Comparison of ENCODE assay signal across 12 cellular contexts in genomic region chr3:49496845-49497244, GRCh38. TPM values are rescaled to one million over a fixed set of nuclear protein-coding genes. Genes with fewer than 3 reads are reported as not detected.
DNase-seq lines count a peak whose midpoint lies in the region; ATAC-seq, FAIRE-seq and TF ChIP-seq lines count a peak whose summit lies in the region.
"Not testable (repeated sequence)": the region's sequence is repeated elsewhere in the genome, so short reads cannot be mapped to it uniquely, and the experiment has no call there.
"Had no signal": no experiment of that assay in that cellular context is flagged by ENCODE, and none has a peak within 500 bp of the region (broad histone marks: within the 10 kb centered on the region; RNA-seq: fewer than 3 reads in every experiment).

No MANE protein-coding gene starts in this region.

- not testable (repeated sequence) for DNase-seq in astrocyte (ENCODE audit: low read depth); K562 (ENCODE audit: extremely low read depth in 1 of 4, low spot score in 3 of 4); osteocyte (ENCODE audit: extremely low spot score, unreplicated experiment); progenitor cell of endocrine pancreas (ENCODE audit: low spot score, unreplicated experiment); psoas muscle; gastrocnemius medialis
- peak in 1 of 3 donors; percentile 1 for DNase-seq in right lobe of liver

- in situ Hi-C loops in K562 (cut with MboI); gastrocnemius medialis (cut with MboI; ENCODE audit: low sequenced_read_pairs in 4 of 4): not testable (repeated sequence)

- H3K27ac ChIP-seq in HEK293 (ENCODE audit: extremely low read depth, low read depth, low read length); astrocyte (ENCODE audit: low read depth, low read length); K562 (ENCODE audit: extremely low read depth, low read depth, low read length): not testable (repeated sequence)
- H3K27ac ChIP-seq in right lobe of liver = peak overlapping the region in 2 of 3 donors; percentile 84 to 89
- peak overlapping the region; percentile 98 for H3K27ac ChIP-seq in psoas muscle
- peak overlapping the region; percentile 89 to 99 (median 96) for H3K27ac ChIP-seq in gastrocnemius medialis

- 93% methylated on average over 2 of the region's 4 CpGs for WGBS in K562 (ENCODE audit: insufficient coverage, low coverage, missing lambda C conversion rate)
- WGBS in right lobe of liver (ENCODE audit: insufficient coverage, low coverage, low lambda C conversion rate, missing lambda C conversion rate) = 94% methylated on average over 4 of the region's 4 CpGs
- 71 to 96% (median 82%) methylated on average over 4 of the region's 4 CpGs for WGBS in psoas muscle, 3 donors

- not testable (repeated sequence) for H3K79me2 ChIP-seq in astrocyte (ENCODE audit: insufficient read depth, low read length)
- H3K79me2 ChIP-seq in K562 (ENCODE audit: control insufficient read depth, insufficient read depth, low read length) = peaks cover 35% of the 10 kb centered on the region

- peak overlapping the region; percentile 66 for H3K27ac Mint-ChIP-seq in astrocyte (ENCODE audit: unreplicated experiment)
- peak overlapping the region; percentile 31 for H3K27ac Mint-ChIP-seq in osteocyte (ENCODE audit: unreplicated experiment)
- peak overlapping the region; percentile 59 for H3K27ac Mint-ChIP-seq in progenitor cell of endocrine pancreas

- H3K4me3 ChIP-seq in HEK293 (ENCODE audit: low read depth, low read length); astrocyte (ENCODE audit: insufficient read depth, low read depth, low read length); K562; right lobe of liver; psoas muscle; gastrocnemius medialis: not testable (repeated sequence)

- FAIRE-seq in astrocyte (lab: Jason Lieb, UNC); K562 (lab: Jason Lieb, UNC): not testable (repeated sequence)

- not testable (repeated sequence) for TF ChIP-seq CTCF in HEK293 (tag by site-specific recombination; IDR thresholded peaks at IDR 0.05); astrocyte (IDR thresholded peaks at IDR 0.05; ENCODE audit: insufficient read depth, low read depth, low read length); K562 (IDR thresholded peaks at IDR 0.05 in 2 of 3, conservative IDR thresholded peaks at IDR 0.05 in 1 of 3; ENCODE audit: insufficient read depth in 2 of 3, low read depth in 1 of 3, low read length in 3 of 3); right lobe of liver (IDR thresholded peaks at IDR 0.05); osteocyte (IDR thresholded peaks at IDR 0.05); progenitor cell of endocrine pancreas (IDR thresholded peaks at IDR 0.05; ENCODE audit: unreplicated experiment); psoas muscle (IDR thresholded peaks at IDR 0.05); gastrocnemius medialis (IDR thresholded peaks at IDR 0.05 in 4 of 5, conservative IDR thresholded peaks at IDR 0.05 in 1 of 5)

- ATAC-seq in K562, right lobe of liver, psoas muscle, gastrocnemius medialis: not testable (repeated sequence)

- TF ChIP-seq RAD21 in K562 (CRISPR knock-in tag; conservative IDR thresholded peaks at IDR 0.05 in 1 of 2, IDR thresholded peaks at IDR 0.05 in 1 of 2) = not testable (repeated sequence)

- not testable (repeated sequence) for H3K36me3 Mint-ChIP-seq in astrocyte (ENCODE audit: low read depth, unreplicated experiment); osteocyte (ENCODE audit: unreplicated experiment); progenitor cell of endocrine pancreas (ENCODE audit: insufficient read depth)

- H3K4me3 Mint-ChIP-seq in astrocyte (ENCODE audit: unreplicated experiment); osteocyte (ENCODE audit: unreplicated experiment); progenitor cell of endocrine pancreas (ENCODE audit: low read depth): not testable (repeated sequence)

- H3K27me3 ChIP-seq in astrocyte (ENCODE audit: insufficient read depth, low read length); K562 (ENCODE audit: control insufficient read depth in 2 of 2, insufficient read depth in 2 of 2, low read length in 2 of 2); right lobe of liver; psoas muscle (ENCODE audit: insufficient read depth in 3 of 3, low read length in 2 of 3); gastrocnemius medialis: not testable (repeated sequence)

- CTCF ChIA-PET in HEK293 (lab: Yijun Ruan, JAX); K562 (lab: Yijun Ruan, JAX; ENCODE audit: low intra/inter-chr PET ratio): not testable (repeated sequence)

- not testable (repeated sequence) for H3K9me1 ChIP-seq in K562 (ENCODE audit: control insufficient read depth, insufficient read depth, low read length)

- not testable (repeated sequence) for TF ChIP-seq EP300 in K562 (IDR thresholded peaks at IDR 0.05; ENCODE audit: low read length)

- not testable (repeated sequence) for H3K9me3 ChIP-seq in HEK293 (ENCODE audit: control insufficient read depth, insufficient read depth, low read depth, low read length); astrocyte (ENCODE audit: insufficient read depth, low read depth, low read length); K562 (replicated peaks; ENCODE audit: control insufficient read depth, insufficient read depth, low read depth, low read length); right lobe of liver; psoas muscle; gastrocnemius medialis

- not testable (repeated sequence) for H3K4me2 ChIP-seq in astrocyte (ENCODE audit: low read length); K562 (ENCODE audit: insufficient read depth, low read length)

- BruUV-seq in K562 (replicated peaks; lab: Mats Ljungman, UMichigan) = not testable (repeated sequence)

- H2AFZ ChIP-seq in astrocyte (ENCODE audit: low read depth, low read length); K562 (ENCODE audit: low read depth, low read length): not testable (repeated sequence)

- not testable (repeated sequence) for H3K36me3 ChIP-seq in HEK293 (ENCODE audit: control insufficient read depth in 2 of 2, insufficient read depth in 1 of 2, low read length in 2 of 2); astrocyte (ENCODE audit: insufficient read depth, low read length); K562 (ENCODE audit: control insufficient read depth, insufficient read depth, low read length); right lobe of liver; gastrocnemius medialis
- peaks cover 0 to 16% of the 10 kb centered on the region in 2 donors for H3K36me3 ChIP-seq in psoas muscle (ENCODE audit: insufficient read depth in 1 of 2, low read depth in 1 of 2)

- not testable (repeated sequence) for H3K9ac ChIP-seq in astrocyte (ENCODE audit: low read length); K562 (ENCODE audit: insufficient read depth in 1 of 2, low read depth in 2 of 2, low read length in 2 of 2)

- H3K4me1 ChIP-seq in HEK293 (ENCODE audit: control insufficient read depth, insufficient read depth, low read length) = not testable (repeated sequence)
- H3K4me1 ChIP-seq in astrocyte (ENCODE audit: insufficient read depth, low read length) (peaks cover 20% of the 10 kb centered on the region), K562 (replicated peaks in 1 of 2; ENCODE audit: control insufficient read depth in 2 of 2, insufficient read depth in 2 of 2, low read length in 2 of 2) (peaks cover 9 to 19% of the 10 kb centered on the region in 2 experiments), right lobe of liver (peaks cover 0 to 63% (median 21%) of the 10 kb centered on the region in 4 donors), psoas muscle (peaks cover 72% of the 10 kb centered on the region), gastrocnemius medialis (peaks cover 57 to 67% of the 10 kb centered on the region in 2 donors)

- intact Hi-C loops in K562 (cut with micrococcal nuclease); right lobe of liver (cut with DNase I); psoas muscle (cut with DNase I); gastrocnemius medialis (cut with DNase I; ENCODE audit: low total_unique reads): not testable (repeated sequence)

- POLR2A ChIA-PET in HEK293 (lab: Yijun Ruan, JAX) = interaction anchor here (0.6 kb wide), 1 partner anchor 18 kb away, joined by 6 read pairs; no protein-coding TSS in a partner anchor
- POLR2A ChIA-PET in K562 (lab: Yijun Ruan, JAX) = not testable (repeated sequence)

- peaks cover 10% of the 10 kb centered on the region for H4K20me1 ChIP-seq in astrocyte (ENCODE audit: insufficient read depth, low read length)
- H4K20me1 ChIP-seq in K562 (replicated peaks; ENCODE audit: control insufficient read depth, insufficient read depth, low read length) = not testable (repeated sequence)

- not testable (repeated sequence) for TF ChIP-seq POLR2A in K562 (conservative IDR thresholded peaks at IDR 0.05); right lobe of liver (IDR thresholded peaks at IDR 0.05); gastrocnemius medialis (IDR thresholded peaks at IDR 0.05)

- H3K4me1 Mint-ChIP-seq in astrocyte (ENCODE audit: low read depth, unreplicated experiment) = peaks cover 18% of the 10 kb centered on the region
- peaks cover 26% of the 10 kb centered on the region for H3K4me1 Mint-ChIP-seq in osteocyte (ENCODE audit: unreplicated experiment)
- H3K4me1 Mint-ChIP-seq in progenitor cell of endocrine pancreas (ENCODE audit: low read depth) = not testable (repeated sequence)

- H3K27me3 Mint-ChIP-seq in astrocyte (ENCODE audit: low read depth, unreplicated experiment); osteocyte (ENCODE audit: unreplicated experiment); progenitor cell of endocrine pancreas: not testable (repeated sequence)

- not testable (repeated sequence) for H3K9me3 Mint-ChIP-seq in astrocyte (ENCODE audit: unreplicated experiment); osteocyte (ENCODE audit: unreplicated experiment); progenitor cell of endocrine pancreas (ENCODE audit: low read depth)

RNA-seq across cellular contexts. Expression of gene DAG1, which starts 26.8 kb away (rescaled TPM):
- 64.3 and 84.3 TPM in 2 replicates for total RNA-seq in astrocyte
- 26.7 and 35.3 TPM in 2 replicates for total RNA-seq in K562 (2011; cell fraction: chromatin; rRNA removed; ENCODE audit: low replicate concordance)
- 23.9 and 25.5 TPM in 2 replicates for total RNA-seq in K562 (2011; cell fraction: nucleolus; rRNA removed)
- 30.5 and 35.5 TPM in 2 replicates for total RNA-seq in K562 (2011; cell fraction: nucleoplasm; rRNA removed)
- 11.7 and 12.1 TPM in 2 replicates for total RNA-seq in K562 (2014; rRNA removed)
- total RNA-seq in K562 (2014; rRNA removed; fragmentation: Illumina TruSeq; extraction: Trizol) = 5.3 and 6.1 TPM in 2 replicates
- total RNA-seq in K562 (2015; rRNA removed; fragmentation: Illumina TruSeq; extraction: Trizol) = 8.2 and 9.2 TPM in 2 replicates
- total RNA-seq in K562 (2021) = 19.3 and 19.6 TPM in 2 replicates
- 6.7 and 8.5 TPM in 2 replicates for polyA plus RNA-seq in K562 (2011; rRNA removed)
- polyA plus RNA-seq in K562 (2011; cell fraction: cytosol; rRNA removed) = 6.4 and 8.5 TPM in 2 replicates
- polyA plus RNA-seq in K562 (2011; cell fraction: nucleus; rRNA removed) = 9.0 and 11.1 TPM in 2 replicates
- polyA plus RNA-seq in K562 (2012) = 8.6 and 9.6 TPM in 2 replicates
- polyA plus RNA-seq in K562 (2014; fragmentation: Illumina TruSeq; extraction: Trizol) = 12.5 and 13.7 TPM in 2 replicates
- under 1 TPM; 0.29 to 0.39 TPM for polyA plus RNA-seq in K562 (2014; fragmentation: Nextera tagmentation; extraction: Ambion mirVana)
- polyA plus RNA-seq in K562 (2014; rRNA removed) = 8.4 and 9.5 TPM in 2 replicates
- 8.8 and 9.0 TPM in 2 replicates for polyA minus RNA-seq in K562 (2011; rRNA and poly(A)+ RNA removed)
- 9.3 and 12.0 TPM in 2 replicates for polyA minus RNA-seq in K562 (2011; cell fraction: cytosol; rRNA and poly(A)+ RNA removed)
- polyA minus RNA-seq in K562 (2011; cell fraction: nucleus; rRNA and poly(A)+ RNA removed) = 4.6 and 6.9 TPM in 2 replicates
- 10 to 100 TPM; 54.5 to 92.5 (median 65.2) TPM for total RNA-seq in right lobe of liver
- total RNA-seq in osteocyte = 136 and 143 TPM in 2 replicates
- total RNA-seq in progenitor cell of endocrine pancreas = 109 and 114 TPM in 2 replicates
- total RNA-seq in psoas muscle = 100 to 1,000 TPM in 3 of 4 donors, 10 to 100 TPM in 1; 67.6 to 159 (median 139) TPM
- polyA plus RNA-seq in psoas muscle = 10 to 100 TPM; 35.1 to 73.2 (median 42.1) TPM
- 100 to 1,000 TPM in 3 of 4 donors, 10 to 100 TPM in 1; 95.0 to 177 (median 109) TPM for total RNA-seq in gastrocnemius medialis

RNA-seq across cellular contexts. Expression of gene BSN, which starts 57.4 kb away (rescaled TPM):
- total RNA-seq in astrocyte = 0.75 and 0.86 TPM in 2 replicates
- 0.63 and 2.7 TPM in 2 replicates for total RNA-seq in K562 (2011; cell fraction: chromatin; rRNA removed; ENCODE audit: low replicate concordance)
- 1.1 and 1.3 TPM in 2 replicates for total RNA-seq in K562 (2011; cell fraction: nucleolus; rRNA removed)
- 0.99 and 1.2 TPM in 2 replicates for total RNA-seq in K562 (2011; cell fraction: nucleoplasm; rRNA removed)
- total RNA-seq in K562 (2014; rRNA removed) = 0.57 and 0.64 TPM in 2 replicates
- total RNA-seq in K562 (2014; rRNA removed; fragmentation: Illumina TruSeq; extraction: Trizol) = 0.13 and 0.29 TPM in 2 replicates
- total RNA-seq in K562 (2015; rRNA removed; fragmentation: Illumina TruSeq; extraction: Trizol) = 0.25 and 0.26 TPM in 2 replicates
- total RNA-seq in K562 (2021) = 1.2 and 1.5 TPM in 2 replicates
- polyA plus RNA-seq in K562 (2011; rRNA removed) = 0.05 and 0.10 TPM in 2 replicates
- 0.07 and 0.25 TPM in 2 replicates for polyA plus RNA-seq in K562 (2011; cell fraction: cytosol; rRNA removed)
- polyA plus RNA-seq in K562 (2011; cell fraction: nucleus; rRNA removed) = 0.29 and 0.95 TPM in 2 replicates
- polyA plus RNA-seq in K562 (2012) = 0.24 and 0.57 TPM in 2 replicates
- 0.39 and 0.62 TPM in 2 replicates for polyA plus RNA-seq in K562 (2014; fragmentation: Illumina TruSeq; extraction: Trizol)
- under 1 TPM; 0.03 to 0.06 TPM for polyA plus RNA-seq in K562 (2014; fragmentation: Nextera tagmentation; extraction: Ambion mirVana)
- polyA plus RNA-seq in K562 (2014; rRNA removed) = 0.54 and 0.58 TPM in 2 replicates
- 0.09 and 0.53 TPM in 2 replicates for polyA minus RNA-seq in K562 (2011; rRNA and poly(A)+ RNA removed)
- polyA minus RNA-seq in K562 (2011; cell fraction: cytosol; rRNA and poly(A)+ RNA removed) = 0.57 and 0.64 TPM in 2 replicates
- polyA minus RNA-seq in K562 (2011; cell fraction: nucleus; rRNA and poly(A)+ RNA removed) = 0.33 and 0.40 TPM in 2 replicates
- under 1 TPM; 0.31 to 0.68 (median 0.50) TPM for total RNA-seq in right lobe of liver
- total RNA-seq in osteocyte = 0.64 and 0.81 TPM in 2 replicates
- total RNA-seq in progenitor cell of endocrine pancreas = 3.0 and 3.8 TPM in 2 replicates
- under 1 TPM; 0.22 to 0.95 (median 0.47) TPM for total RNA-seq in psoas muscle
- polyA plus RNA-seq in psoas muscle = under 1 TPM; 0.08 to 0.20 (median 0.10) TPM
- total RNA-seq in gastrocnemius medialis = under 1 TPM; 0.10 to 0.24 (median 0.21) TPM
- polyA plus RNA-seq: AG04450; CD14-positive monocyte; CD4-positive, CD25-positive, alpha-beta regulatory T cell; CD8-positive, alpha-beta memory T cell had no signal
